In genomic region chr2:231668981-231669380, GRCh38 we compare ENCODE assay signal across 20 cellular contexts.
"Had no signal": no experiment of that assay in that cellular context is flagged by ENCODE, and none has a peak within 500 bp of the region (broad histone marks: within the 10 kb centered on the region; RNA-seq: fewer than 3 reads in every experiment).

No MANE protein-coding gene starts in this region.

- ATAC-seq: activated CD8-positive, alpha-beta T cell treated with anti-CD3 and anti-CD28 coated beads for 36 hours; body of pancreas; left lobe of liver; naive thymus-derived CD4-positive, alpha-beta T cell; T-helper 17 cell; upper lobe of right lung had no signal

- H3K27me3 Mint-ChIP-seq: activated CD8-positive, alpha-beta T cell treated with anti-CD3 and anti-CD28 coated beads for 36 hours; activated naive CD8-positive, alpha-beta T cell treated with anti-CD3 and anti-CD28 coated beads for 36 hours; naive thymus-derived CD4-positive, alpha-beta T cell; T-helper 17 cell had no signal

- H3K27ac Mint-ChIP-seq: activated CD8-positive, alpha-beta T cell treated with anti-CD3 and anti-CD28 coated beads for 36 hours; activated naive CD8-positive, alpha-beta T cell treated with anti-CD3 and anti-CD28 coated beads for 36 hours; T-helper 17 cell had no signal

- H3K27ac ChIP-seq: body of pancreas, neutrophil, suprapubic skin, upper lobe of right lung had no signal

- H3K4me3 ChIP-seq: body of pancreas, colonic mucosa, suprapubic skin, upper lobe of right lung had no signal

- H3K36me3 Mint-ChIP-seq: activated naive CD8-positive, alpha-beta T cell treated with anti-CD3 and anti-CD28 coated beads for 36 hours; naive thymus-derived CD4-positive, alpha-beta T cell had no signal

- H3K9me3 Mint-ChIP-seq: activated CD8-positive, alpha-beta T cell treated with anti-CD3 and anti-CD28 coated beads for 36 hours; activated naive CD8-positive, alpha-beta T cell treated with anti-CD3 and anti-CD28 coated beads for 36 hours; naive thymus-derived CD4-positive, alpha-beta T cell had no signal

- H3K36me3 ChIP-seq: colonic mucosa, neutrophil, suprapubic skin, upper lobe of right lung had no signal

- H3K4me1 Mint-ChIP-seq: T-helper 17 cell had no signal

- H3K4me3 Mint-ChIP-seq: activated CD8-positive, alpha-beta T cell treated with anti-CD3 and anti-CD28 coated beads for 36 hours; activated naive CD8-positive, alpha-beta T cell treated with anti-CD3 and anti-CD28 coated beads for 36 hours; T-helper 17 cell had no signal

- H3K9me3 ChIP-seq: body of pancreas, colonic mucosa, neutrophil, suprapubic skin, upper lobe of right lung had no signal

- H3K27me3 ChIP-seq: body of pancreas, colonic mucosa, neutrophil, suprapubic skin, upper lobe of right lung had no signal

- DNase-seq: activated CD4-positive, alpha-beta T cell treated with anti-CD3 and anti-CD28 coated beads for 48 hours; activated CD8-positive, alpha-beta T cell treated with anti-CD3 and anti-CD28 coated beads for 36 hours; activated gamma-delta T cell treated with Interleukin-2 at 50 U/mL for 16 hours; activated naive CD8-positive, alpha-beta T cell treated with anti-CD3 and anti-CD28 coated beads for 36 hours; activated T-cell treated with anti-CD3 and anti-CD28 coated beads, Interleukin-2, amount 50 U/mL, for 48 hours; amygdala; body of pancreas; caudate nucleus; colonic mucosa; effector memory CD4-positive, alpha-beta T cell; islet precursor cell; naive thymus-derived CD4-positive, alpha-beta T cell; retina; stimulated activated CD4-positive, alpha-beta T cell treated with anti-CD3 and anti-CD28 coated beads, Interleukin-2, amount 100 ng/mL, for 48 hours; stimulated activated naive CD4-positive, alpha-beta T cell; T-helper 17 cell; upper lobe of right lung had no signal
